In the genomic region with DNA sequence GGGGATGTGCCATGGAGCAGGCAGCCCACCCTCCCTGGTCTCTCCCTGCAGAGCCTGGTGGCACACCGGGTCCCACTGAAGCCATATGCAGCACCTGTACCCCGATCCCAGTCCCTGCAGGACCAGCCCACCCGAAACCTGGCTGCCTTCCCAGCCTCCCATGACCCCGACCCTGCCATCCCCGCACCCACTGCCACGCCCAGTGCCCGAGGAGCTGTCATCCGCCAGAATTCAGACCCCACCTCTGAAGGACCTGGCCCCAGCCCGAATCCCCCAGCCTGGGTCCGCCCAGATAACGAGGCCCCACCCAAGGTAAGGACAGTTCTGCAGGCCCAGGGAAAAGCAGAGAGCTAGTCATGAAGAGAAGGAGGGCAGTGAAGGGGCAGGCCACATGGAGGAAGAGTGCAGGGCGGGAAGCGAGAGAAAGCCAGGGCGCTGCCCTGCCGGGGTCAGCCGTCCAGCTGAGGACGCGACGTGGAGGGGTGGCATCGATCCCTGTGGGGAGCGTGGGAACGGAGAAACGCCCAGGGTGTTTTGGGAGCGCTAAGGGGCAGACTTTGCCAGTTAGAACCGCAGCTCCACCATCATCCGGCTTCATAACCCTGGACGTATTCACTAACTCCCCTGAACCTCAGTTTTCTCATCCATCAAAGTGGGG, we compare ENCODE assay signal across 2 cellular contexts.
TF ChIP-seq lines count a peak whose summit lies in the region.

No MANE protein-coding gene starts in this region.

TF ChIP-seq in endothelial cell of umbilical vein, 7 proteins besides CTCF, POLR2A, EP300 and RAD21:
- TF ChIP-seq GATA2 (IDR thresholded peaks at IDR 0.05; ENCODE audit: insufficient read depth, insufficient read length, low read depth, low read length) (no peak), POLR2AphosphoS5 (IDR thresholded peaks at IDR 0.05; ENCODE audit: insufficient read depth, low read depth, low read length) (no peak), JUN (IDR thresholded peaks at IDR 0.05; ENCODE audit: borderline replicate concordance, insufficient read depth, insufficient read length, low read depth) (no peak), EZH2 (IDR thresholded peaks at IDR 0.05; ENCODE audit: borderline replicate concordance, low read depth, low read length, severe bottlenecking) (no peak), FOS (IDR thresholded peaks at IDR 0.05; ENCODE audit: borderline replicate concordance, insufficient read depth, low read length) (no peak), MYC (IDR thresholded peaks at IDR 0.05; ENCODE audit: low read depth, low read length) (no peak)
- TF ChIP-seq, protein P1, sequence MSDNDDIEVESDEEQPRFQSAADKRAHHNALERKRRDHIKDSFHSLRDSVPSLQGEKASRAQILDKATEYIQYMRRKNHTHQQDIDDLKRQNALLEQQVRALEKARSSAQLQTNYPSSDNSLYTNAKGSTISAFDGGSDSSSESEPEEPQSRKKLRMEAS (IDR thresholded peaks at IDR 0.05; ENCODE audit: insufficient read depth, insufficient read length): no peak

TF ChIP-seq in HepG2, 621 proteins besides CTCF, POLR2A, EP300 and RAD21:
- TF ChIP-seq JUND (CRISPR knock-in tag; IDR thresholded peaks at IDR 0.05): no peak
- peak; percentile 60 for TF ChIP-seq AGO2 (optimal IDR thresholded peaks at IDR 0.05; ENCODE audit: low read depth, low read length)
- no peak for TF ChIP-seq SNAI1 (CRISPR knock-in tag; IDR thresholded peaks at IDR 0.05; ENCODE audit: borderline replicate concordance)
- TF ChIP-seq, protein P2, sequence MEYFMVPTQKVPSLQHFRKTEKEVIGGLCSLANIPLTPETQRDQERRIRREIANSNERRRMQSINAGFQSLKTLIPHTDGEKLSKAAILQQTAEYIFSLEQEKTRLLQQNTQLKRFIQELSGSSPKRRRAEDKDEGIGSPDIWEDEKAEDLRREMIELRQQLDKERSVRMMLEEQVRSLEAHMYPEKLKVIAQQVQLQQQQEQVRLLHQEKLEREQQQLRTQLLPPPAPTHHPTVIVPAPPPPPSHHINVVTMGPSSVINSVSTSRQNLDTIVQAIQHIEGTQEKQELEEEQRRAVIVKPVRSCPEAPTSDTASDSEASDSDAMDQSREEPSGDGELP (IDR thresholded peaks at IDR 0.05; ENCODE audit: borderline replicate concordance, low read depth): no peak
